ENCODE assay signal across 21 cellular contexts in genomic region chr6:56992053-56992452, GRCh38. TPM values are rescaled to one million over a fixed set of nuclear protein-coding genes. Genes with fewer than 3 reads are reported as not detected.
DNase-seq lines count a peak whose midpoint lies in the region; ATAC-seq, FAIRE-seq and TF ChIP-seq lines count a peak whose summit lies in the region.
"Had no signal": no experiment of that assay in that cellular context is flagged by ENCODE, and none has a peak within 500 bp of the region (broad histone marks: within the 10 kb centered on the region; RNA-seq: fewer than 3 reads in every experiment).

No MANE protein-coding gene starts in this region.

- no peak overlapping the region for H3K4me2 ChIP-seq in GM23338
- H3K4me2 ChIP-seq: BLaER1 had no signal

- peak; percentile 5 for FAIRE-seq in islet of Langerhans (lab: Jason Lieb, UNC)

- H3K36me3 ChIP-seq in GM23338 (ENCODE audit: insufficient read depth) = no peaks in the 10 kb centered on the region
- H3K36me3 ChIP-seq: BLaER1 had no signal

- H3K27me3 ChIP-seq in GM23338 (ENCODE audit: insufficient read depth) (no peaks in the 10 kb centered on the region), foreskin keratinocyte (no peaks in the 10 kb centered on the region)
- H3K27me3 ChIP-seq: BLaER1 had no signal

- H3K9me2 ChIP-seq in GM23338 (ENCODE audit: insufficient read depth) = no peaks in the 10 kb centered on the region

- H3K27me3 Mint-ChIP-seq in GM23338 (ENCODE audit: insufficient read depth, low read depth, poor library complexity) = peaks cover 4% of the 10 kb centered on the region
- H3K27me3 Mint-ChIP-seq in HFFc6 (ENCODE audit: insufficient read depth) = no peaks in the 10 kb centered on the region

- peak overlapping the region; percentile 19; the same call in 1 of the 2 replicates for H2AFZ ChIP-seq in GM23338

- DNase-seq in GM23338 (ENCODE audit: low spot score) (no peak), RPMI7951 (ENCODE audit: low read depth) (peak; percentile 9), islet precursor cell (no peak), activated T-cell treated with anti-CD3 and anti-CD28 coated beads for 4 hours (no peak), HFFc6 (no peak), foreskin keratinocyte (no peak)
- DNase-seq: ACHN; Caco-2; CD4-positive, alpha-beta T cell; DMS 273 treated with DMSO at 0.1 percent for 48 hours; DMS79 treated with DMSO at 0.1 percent for 48 hours; Karpas-422; NCI-H1048; NCI-H1417 treated with DMSO at 0.1 percent for 48 hours; NCI-H187; NCI-H446; NCI-H526; Right ventricle myocardium superior had no signal

- H3K4me1 Mint-ChIP-seq in GM23338 (no peaks in the 10 kb centered on the region), HFFc6 (ENCODE audit: low read depth) (peaks cover 9% of the 10 kb centered on the region)

- H3K4me1 ChIP-seq in GM23338 (ENCODE audit: insufficient read depth) (no peaks in the 10 kb centered on the region), foreskin keratinocyte (no peaks in the 10 kb centered on the region)
- H3K4me1 ChIP-seq: Caco-2 had no signal

- ATAC-seq in GM23338 (no peak), foreskin keratinocyte (no peak)

- no peaks in the 10 kb centered on the region for H4K20me1 ChIP-seq in GM23338 (replicated peaks; ENCODE audit: insufficient read depth)
- H4K20me1 ChIP-seq: BLaER1 had no signal

- H3K27ac Mint-ChIP-seq in GM23338 (peak overlapping the region; percentile 30; the same call in 1 of the 2 replicates), HFFc6 (no peak overlapping the region)
- H3K27ac Mint-ChIP-seq: CD4-positive, alpha-beta T cell had no signal

- no peak overlapping the region for H3K4me3 ChIP-seq in GM23338
- H3K4me3 ChIP-seq: BLaER1, SK-N-MC had no signal

- no peaks in the 10 kb centered on the region for H3K79me2 ChIP-seq in GM23338 (replicated peaks; ENCODE audit: insufficient read depth)

- H3K36me3 Mint-ChIP-seq in GM23338 (ENCODE audit: low read depth) (no peaks in the 10 kb centered on the region), HFFc6 (ENCODE audit: low read depth) (no peaks in the 10 kb centered on the region)

- H3K9me3 Mint-ChIP-seq in GM23338 = no peaks in the 10 kb centered on the region
- no peaks in the 10 kb centered on the region for H3K9me3 Mint-ChIP-seq in HFFc6
- H3K9me3 Mint-ChIP-seq: CD4-positive, alpha-beta T cell had no signal

- TF ChIP-seq CTCF in GM23338 (conservative IDR thresholded peaks at IDR 0.05; ENCODE audit: low read depth in 2 of 2) = no peak
- no peak for TF ChIP-seq CTCF in HFFc6 (IDR thresholded peaks at IDR 0.05)
- TF ChIP-seq CTCF in foreskin keratinocyte (conservative IDR thresholded peaks at IDR 0.05) = no peak

- H3K4me3 Mint-ChIP-seq in GM23338 (no peak overlapping the region), HFFc6 (no peak overlapping the region)
- H3K4me3 Mint-ChIP-seq: CD4-positive, alpha-beta T cell had no signal

- no peak overlapping the region for H3K27ac ChIP-seq in GM23338 (ENCODE audit: low read depth)
- no peak overlapping the region for H3K27ac ChIP-seq in foreskin keratinocyte
- H3K27ac ChIP-seq: BLaER1, SK-N-MC had no signal

- H3F3A ChIP-seq in GM23338 (replicated peaks; ENCODE audit: low read depth) = no peaks in the 10 kb centered on the region

TF ChIP-seq in GM23338, 12 proteins besides CTCF, POLR2A, EP300 and RAD21 (continues in another document):
- no peak for TF ChIP-seq ZNF114 (CRISPR knock-in tag; IDR thresholded peaks at IDR 0.05)
- no peak for TF ChIP-seq ZNF331 (CRISPR knock-in tag; IDR thresholded peaks at IDR 0.05; ENCODE audit: low read depth)
- no peak for TF ChIP-seq JUNB (IDR thresholded peaks at IDR 0.05; ENCODE audit: unreplicated experiment)
- no peak for TF ChIP-seq EZH2phosphoT487 (IDR thresholded peaks at IDR 0.05; ENCODE audit: unreplicated experiment)
- TF ChIP-seq NANOG (IDR thresholded peaks at IDR 0.05; ENCODE audit: borderline replicate concordance) = no peak
- TF ChIP-seq ZNF462 (CRISPR knock-in tag; IDR thresholded peaks at IDR 0.05) = no peak

RNA-seq across cellular contexts. Expression of gene BEND6, which starts 37.1 kb away (rescaled TPM):
- 4.9 and 6.7 TPM in 2 replicates for total RNA-seq in GM23338 (2014; rRNA removed; shearing (Covaris generic))
- polyA plus RNA-seq in GM23338 (2016; fragmentation: Nextera tagmentation; extraction: Ambion mirVana) (4.5 and 6.0 TPM in 2 replicates), foreskin keratinocyte (0.53 and 0.87 TPM in 2 replicates)
- total RNA-seq in RPMI7951 (2014; rRNA removed; shearing (Covaris generic)) = 21.6 and 24.6 TPM in 2 replicates
- 10 to 100 TPM in 3 of 6 experiments, 1 to 10 TPM in 3; 9.4 to 11.0 (median 10.0) TPM for total RNA-seq in HFFc6 (2021; fragmentation: NEBNext Ultra II Directional; extraction: Animal tissue kit (Norgen Biotek cat#: 25700))
- total RNA-seq in foreskin keratinocyte = 1.8 TPM in 2 replicates
- total RNA-seq: Caco-2; CD4-positive, alpha-beta T cell had no signal

RNA-seq across cellular contexts. Expression of gene KIAA1586, which starts 54.4 kb away (rescaled TPM):
- total RNA-seq in GM23338 (2014; rRNA removed; shearing (Covaris generic)) = 21.3 and 24.0 TPM in 2 replicates
- polyA plus RNA-seq in GM23338 (2016; fragmentation: Nextera tagmentation; extraction: Ambion mirVana) (30.2 and 37.7 TPM in 2 replicates), foreskin keratinocyte (5.2 and 6.7 TPM in 2 replicates)
- total RNA-seq in RPMI7951 (2014; rRNA removed; shearing (Covaris generic)) = 22.8 and 27.6 TPM in 2 replicates
- total RNA-seq in HFFc6 (2021; fragmentation: NEBNext Ultra II Directional; extraction: Animal tissue kit (Norgen Biotek cat#: 25700)) = 10 to 100 TPM; 14.1 to 18.6 (median 16.4) TPM
- 12.4 and 13.1 TPM in 2 replicates for total RNA-seq in foreskin keratinocyte
